Comparison of ENCODE assay signal across 10 cellular contexts in the genomic region with DNA sequence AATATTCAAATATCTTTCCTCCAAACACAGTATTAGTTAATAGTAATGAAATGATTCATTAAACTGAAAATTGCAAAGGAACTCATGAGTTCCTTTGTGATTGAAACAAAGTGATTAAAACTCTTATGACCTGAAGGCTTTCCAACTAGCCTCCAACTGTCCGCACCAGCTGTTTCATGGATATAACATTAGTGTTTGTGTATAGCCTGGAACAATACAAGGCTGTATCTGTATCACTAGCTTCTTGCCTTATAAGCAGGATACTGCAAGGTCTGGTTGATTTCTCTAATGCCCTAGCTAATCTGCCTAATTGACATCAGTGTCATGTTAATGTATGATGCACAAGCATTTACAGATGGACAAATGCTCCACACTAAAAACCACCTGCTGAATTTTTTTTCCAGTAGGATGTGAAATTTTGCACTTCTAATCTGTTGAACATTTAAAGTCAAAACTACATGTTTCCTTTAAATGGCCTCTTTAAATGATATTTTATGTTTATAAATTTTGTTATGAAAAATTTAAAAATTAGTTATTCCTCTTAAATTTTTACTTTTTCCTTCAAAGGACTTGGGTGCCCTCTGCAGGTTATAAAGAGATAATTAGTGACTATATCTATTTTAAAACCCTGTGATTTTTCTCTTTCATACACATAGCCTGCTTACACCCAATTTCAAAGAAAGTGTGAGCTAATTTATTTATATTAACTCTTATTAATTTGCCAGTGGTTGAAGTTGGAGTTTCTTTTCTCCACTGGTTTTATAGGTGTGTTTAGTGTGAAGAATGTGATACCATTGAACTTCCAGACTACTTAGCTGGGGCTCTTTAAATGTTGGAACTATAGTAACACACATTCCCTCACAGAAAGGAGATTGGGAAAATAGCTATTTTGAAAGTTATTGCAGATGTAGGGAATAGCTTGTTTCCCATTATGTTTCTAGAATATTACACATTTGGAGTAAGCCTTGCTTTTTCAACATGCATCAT. TPM values are rescaled to one million over a fixed set of nuclear protein-coding genes. Genes with fewer than 3 reads are reported as not detected.
DNase-seq lines count a peak whose midpoint lies in the region; ATAC-seq and TF ChIP-seq lines count a peak whose summit lies in the region.
"Had no signal": no experiment of that assay in that cellular context is flagged by ENCODE, and none has a peak within 500 bp of the region (broad histone marks: within the 10 kb centered on the region; RNA-seq: fewer than 3 reads in every experiment).

No MANE protein-coding gene starts in this region.

- H3K27ac ChIP-seq in heart right ventricle (no peak overlapping the region), RWPE1 (no peak overlapping the region)

- POLR2A ChIA-PET in RWPE1 (lab: Yijun Ruan, JAX; ENCODE audit: low non-redundant PET): no interaction called here

- H3K4me1 ChIP-seq in heart right ventricle: peaks cover 0 to 6% (median 0%) of the 10 kb centered on the region in 9 donors

- CTCF ChIA-PET in RWPE1 (lab: Yijun Ruan, JAX): interaction anchor here (0.5 to 1.1 kb wide), 3 partner anchors 9 to 666 kb away, joined by 3 read pairs; no protein-coding TSS in a partner anchor

- no peaks in the 10 kb centered on the region for H3K9me3 ChIP-seq in heart right ventricle

- no peak for ATAC-seq in heart right ventricle
- no peak for ATAC-seq in Right ventricle myocardium inferior
- no peak for ATAC-seq in GM21515 (IDR thresholded peaks at IDR 0.05; ENCODE audit: unreplicated experiment)
- no peak for ATAC-seq in HG02884 (IDR thresholded peaks at IDR 0.05; ENCODE audit: unreplicated experiment)
- ATAC-seq in HG02642 (IDR thresholded peaks at IDR 0.05; ENCODE audit: poor library complexity, unreplicated experiment): no peak
- ATAC-seq: T-helper 17 cell had no signal

- H3K36me3 ChIP-seq in heart right ventricle: peaks cover 0 to 48% (median 7%) of the 10 kb centered on the region in 9 donors

- intact Hi-C loops in heart right ventricle (cut with DNase I) (loop anchor here in 2 of 10 donors (10.0 kb wide), 2 partner anchors 79 to 89 kb away; no protein-coding TSS in a partner anchor), Right ventricle myocardium inferior (cut with DNase I) (no loop called here)

- H3K27me3 ChIP-seq in heart right ventricle: no peaks in the 10 kb centered on the region

- H3K4me3 ChIP-seq in heart right ventricle: no peak overlapping the region

- WGBS in heart right ventricle, 2 donors: 98 to 100% methylated on average over 1 of the region's 1 CpG

- TF ChIP-seq CTCF in heart right ventricle (IDR thresholded peaks at IDR 0.05) (peak in 7 of 9 donors; percentile 8 to 53 (median 41)), RWPE1 (conservative IDR thresholded peaks at IDR 0.05; ENCODE audit: low read depth) (peak; percentile 46; the same call in 1 of the 2 replicates)

- no peak for DNase-seq in heart right ventricle
- no peak for DNase-seq in Right ventricle myocardium inferior (ENCODE audit: missing footprints)
- DNase-seq in RWPE1 (ENCODE audit: low spot score): no peak
- peak; percentile 3 for DNase-seq in fibroblast of gingiva (ENCODE audit: low read depth)
- peak; percentile 18 for DNase-seq in superior temporal gyrus (ENCODE audit: extremely low spot score)
- DNase-seq: DMS79, T-helper 17 cell had no signal

RNA-seq across cellular contexts. Expression of a gene that starts 25.4 kb away (rescaled TPM):
- total RNA-seq in heart right ventricle (10 to 100 TPM; 41.1 to 56.8 (median 47.8) TPM), Right ventricle myocardium inferior (42.9 TPM)
- 10 to 100 TPM in 1 of 2 donors, 1 to 10 TPM in 1; 4.7 to 13.7 TPM for polyA plus RNA-seq in heart right ventricle

RNA-seq across cellular contexts. Expression of a gene that starts 25.4 kb away (rescaled TPM):
- total RNA-seq in heart right ventricle: 10 to 100 TPM; 54.7 to 70.1 (median 61.4) TPM
- polyA plus RNA-seq in heart right ventricle: 10 to 100 TPM in 1 of 2 donors, 1 to 10 TPM in 1; 5.5 to 12.9 TPM
- total RNA-seq in Right ventricle myocardium inferior: 63.3 TPM

Comparison
In these comparisons a context has a peak if more than half of its experiments do, and no peak if none do; other contexts are left out.
1. DNase-seq: peak in fibroblast of gingiva (single experiment) and superior temporal gyrus (single experiment); none in heart right ventricle (0 of 2), Right ventricle myocardium inferior (single experiment) and RWPE1 (single experiment).